7 cellular contexts compared by ENCODE assay signal in genomic region chr5:129387944-129388343, GRCh38.
"Had no signal": no experiment of that assay in that cellular context is flagged by ENCODE, and none has a peak within 500 bp of the region (broad histone marks: within the 10 kb centered on the region; RNA-seq: fewer than 3 reads in every experiment).

No MANE protein-coding gene starts in this region.

- DNase-seq: H9, HCEC 1CT, KBM-7 had no signal

- ATAC-seq: GM23338 had no signal

- FAIRE-seq: H1, H54, HTR-8/SVneo had no signal
